Comparison of ENCODE assay signal across 6 cellular contexts in the genomic region with DNA sequence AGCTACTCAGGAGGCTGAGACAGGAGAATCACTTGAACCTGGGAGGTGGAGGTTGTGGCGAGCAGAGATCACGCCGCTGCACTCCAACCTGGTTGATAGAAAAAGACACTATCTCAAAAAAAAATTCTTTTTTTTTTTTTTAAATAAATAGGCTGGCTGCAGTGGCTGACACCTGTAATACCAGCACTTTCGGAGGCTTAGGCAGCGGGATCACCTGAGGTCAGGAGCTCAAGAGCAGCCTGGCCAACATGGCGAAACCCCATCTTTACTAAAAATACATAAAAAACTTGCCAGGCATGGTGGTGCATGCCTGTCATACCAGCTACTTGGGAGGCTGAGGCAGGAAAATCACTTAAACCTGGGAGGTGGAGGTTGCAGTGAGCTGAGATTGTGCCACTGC. TPM values are rescaled to one million over a fixed set of nuclear protein-coding genes. Genes with fewer than 3 reads are reported as not detected.
DNase-seq lines count a peak whose midpoint lies in the region; ATAC-seq and TF ChIP-seq lines count a peak whose summit lies in the region.
"Not testable (repeated sequence)": the region's sequence is repeated elsewhere in the genome, so short reads cannot be mapped to it uniquely, and the experiment has no call there.

No MANE protein-coding gene starts in this region.

- not testable (repeated sequence) for H2BK5ac ChIP-seq in trophoblast cell (ENCODE audit: low read depth, low read length, poor library complexity)

- H3K23ac ChIP-seq in trophoblast cell (ENCODE audit: low read length), result not testable (repeated sequence)

- peak overlapping the region; percentile 9 for H2BK12ac ChIP-seq in trophoblast cell (ENCODE audit: low read length)

- H4K20me1 ChIP-seq in PC-9 (ENCODE audit: insufficient read depth); smooth muscle cell (ENCODE audit: low read depth): not testable (repeated sequence)

- not testable (repeated sequence) for H3K4ac ChIP-seq in trophoblast cell (ENCODE audit: low read depth, low read length)

- H3K4me2 ChIP-seq in PC-9; trophoblast cell (ENCODE audit: low read length); smooth muscle cell: not testable (repeated sequence)

- DNase-seq in PC-9; RWPE2 (ENCODE audit: low spot score); epithelial cell of prostate (ENCODE audit: low read depth, low spot score); foreskin keratinocyte; smooth muscle cell (lab: John Stamatoyannopoulos, UW; ENCODE audit: unreplicated experiment): not testable (repeated sequence)
- DNase-seq in trophoblast cell, result peak; percentile 89 to 92

- ATAC-seq in RWPE2 (ENCODE audit: low read depth); foreskin keratinocyte: not testable (repeated sequence)

- POLR2A ChIA-PET in PC-9 (lab: Charles Lee; ENCODE audit: unreplicated experiment), result interaction anchor here (0.5 kb wide), 1 partner anchor 147 kb away, joined by 4 read pairs; no protein-coding TSS in a partner anchor

- not testable (repeated sequence) for H3K9ac ChIP-seq in trophoblast cell (ENCODE audit: low read length); smooth muscle cell (ENCODE audit: low read depth)

- WGBS in trophoblast cell (ENCODE audit: extremely low coverage, insufficient coverage, insufficient read length), result no CpG with 5 or more reads among the region's 6 CpGs
- 96% methylated on average over 6 of the region's 6 CpGs for WGBS in smooth muscle cell (ENCODE audit: low lambda C conversion rate)

- H2AFZ ChIP-seq in PC-9; trophoblast cell (ENCODE audit: insufficient read depth, low read length, poor library complexity); smooth muscle cell (ENCODE audit: low read depth): not testable (repeated sequence)

- H3K14ac ChIP-seq in trophoblast cell (ENCODE audit: low read length), result not testable (repeated sequence)

- not testable (repeated sequence) for BruUV-seq in PC-9 (replicated peaks; lab: Mats Ljungman, UMichigan)

- not testable (repeated sequence) for H2AK5ac ChIP-seq in trophoblast cell (ENCODE audit: low read length)

- H4K91ac ChIP-seq in trophoblast cell (ENCODE audit: low read depth, low read length), result peak overlapping the region; percentile 56

- H3K79me2 ChIP-seq in PC-9 (ENCODE audit: low read depth); trophoblast cell (ENCODE audit: control insufficient read depth, insufficient read depth, low read length, poor library complexity); smooth muscle cell (ENCODE audit: low read depth): not testable (repeated sequence)

- intact Hi-C loops in PC-9 (cut with micrococcal nuclease; ENCODE audit: unreplicated experiment), result loop anchor here (1.0 to 2.0 kb wide), 2 partner anchors 28 to 51 kb away; partner anchors contain the start of gene PRR14L

- peak overlapping the region; percentile 85; the same call in 1 of the 2 replicates for H3K27ac ChIP-seq in PC-9
- H3K27ac ChIP-seq in RWPE2 (ENCODE audit: poor library complexity, severe bottlenecking), result peak overlapping the region; percentile 72
- H3K27ac ChIP-seq in epithelial cell of prostate, result peak overlapping the region; percentile 92
- peak overlapping the region; percentile 84 for H3K27ac ChIP-seq in foreskin keratinocyte
- not testable (repeated sequence) for H3K27ac ChIP-seq in trophoblast cell (ENCODE audit: low read depth, low read length)
- H3K27ac ChIP-seq in smooth muscle cell (ENCODE audit: low read depth), result peak overlapping the region; percentile 57

- H3F3A ChIP-seq in PC-9 (ENCODE audit: insufficient read depth, low read depth), result peaks cover 21% of the 10 kb centered on the region
- not testable (repeated sequence) for H3F3A ChIP-seq in smooth muscle cell (ENCODE audit: low read depth)

- peak overlapping the region; percentile 29 for H2BK120ac ChIP-seq in trophoblast cell (ENCODE audit: insufficient read depth, low read length, poor library complexity)

- H3K4me1 ChIP-seq in PC-9 (replicated peaks; ENCODE audit: insufficient read depth) (peaks cover 17% of the 10 kb centered on the region), foreskin keratinocyte (peaks cover 11% of the 10 kb centered on the region), trophoblast cell (ENCODE audit: control insufficient read depth in 1 of 2, insufficient read depth in 2 of 2, low read length in 2 of 2) (peaks cover 4 to 11% of the 10 kb centered on the region in 2 experiments)
- not testable (repeated sequence) for H3K4me1 ChIP-seq in RWPE2 (ENCODE audit: insufficient read depth, poor library complexity, severe bottlenecking); smooth muscle cell (ENCODE audit: low read depth)

- not testable (repeated sequence) for H3K18ac ChIP-seq in trophoblast cell (ENCODE audit: low read length)

- not testable (repeated sequence) for H3K9me3 ChIP-seq in PC-9 (ENCODE audit: insufficient read depth, low read depth); RWPE2 (ENCODE audit: severe bottlenecking); trophoblast cell (ENCODE audit: insufficient read depth, low read depth, low read length); smooth muscle cell (replicated peaks; ENCODE audit: low read depth)

- not testable (repeated sequence) for H3K79me1 ChIP-seq in trophoblast cell (ENCODE audit: low read length)

- H4K8ac ChIP-seq in trophoblast cell (ENCODE audit: low read depth, low read length), result not testable (repeated sequence)

- not testable (repeated sequence) for H3K4me3 ChIP-seq in PC-9; RWPE2 (ENCODE audit: severe bottlenecking); trophoblast cell (ENCODE audit: low read depth, low read length); smooth muscle cell

- CTCF ChIA-PET in PC-9 (lab: Charles Lee), result not testable (repeated sequence)

- not testable (repeated sequence) for H3K27me3 ChIP-seq in PC-9 (ENCODE audit: insufficient read depth, low read depth); RWPE2 (ENCODE audit: insufficient read depth, poor library complexity, severe bottlenecking); foreskin keratinocyte; trophoblast cell (ENCODE audit: insufficient read depth, low read length); smooth muscle cell (ENCODE audit: low read depth)

- not testable (repeated sequence) for H3K9me2 ChIP-seq in PC-9 (ENCODE audit: insufficient read depth)

- not testable (repeated sequence) for H4K12ac ChIP-seq in trophoblast cell (ENCODE audit: low read depth, low read length)

- not testable (repeated sequence) for TF ChIP-seq CTCF in PC-9 (conservative IDR thresholded peaks at IDR 0.05); RWPE2 (IDR thresholded peaks at IDR 0.05; ENCODE audit: poor library complexity, severe bottlenecking); foreskin keratinocyte (conservative IDR thresholded peaks at IDR 0.05); smooth muscle cell (IDR thresholded peaks at IDR 0.05; ENCODE audit: borderline replicate concordance, insufficient read depth, poor library complexity, severe bottlenecking)

- H3K36me3 ChIP-seq in PC-9 (ENCODE audit: low read depth) (peaks cover 21% of the 10 kb centered on the region), RWPE2 (ENCODE audit: low read depth) (peaks cover 58% of the 10 kb centered on the region), trophoblast cell (ENCODE audit: control insufficient read depth in 1 of 2, insufficient read depth in 2 of 2, low read length in 2 of 2) (peaks cover 22 to 30% of the 10 kb centered on the region in 2 experiments), smooth muscle cell (ENCODE audit: low read depth) (peaks cover 16% of the 10 kb centered on the region)

RNA-seq across cellular contexts. Expression of gene DEPDC5, which starts 47.0 kb away (rescaled TPM):
- total RNA-seq in PC-9 (2021), result 25.9 and 28.1 TPM in 2 replicates
- 10.2 and 10.6 TPM in 2 replicates for total RNA-seq in foreskin keratinocyte
- polyA plus RNA-seq in foreskin keratinocyte, result 4.8 and 5.6 TPM in 2 replicates
- polyA plus RNA-seq in trophoblast cell (2013), result 11.8 and 13.4 TPM in 2 replicates
- total RNA-seq in smooth muscle cell, result 11.6 and 22.3 TPM in 2 replicates
- polyA plus RNA-seq in smooth muscle cell, result 8.5 and 10.2 TPM in 2 replicates

RNA-seq across cellular contexts. Expression of gene PRR14L, which starts 50.9 kb away (rescaled TPM):
- total RNA-seq in PC-9 (2021) (43.9 and 46.1 TPM in 2 replicates), foreskin keratinocyte (20.6 and 23.1 TPM in 2 replicates), smooth muscle cell (20.6 and 22.4 TPM in 2 replicates)
- polyA plus RNA-seq in foreskin keratinocyte (3.9 TPM in 2 replicates), smooth muscle cell (9.2 and 12.8 TPM in 2 replicates)
- polyA plus RNA-seq in trophoblast cell (2013), result 16.1 and 17.0 TPM in 2 replicates
